Comparison of ENCODE assay signal across 9 cellular contexts in the genomic region with DNA sequence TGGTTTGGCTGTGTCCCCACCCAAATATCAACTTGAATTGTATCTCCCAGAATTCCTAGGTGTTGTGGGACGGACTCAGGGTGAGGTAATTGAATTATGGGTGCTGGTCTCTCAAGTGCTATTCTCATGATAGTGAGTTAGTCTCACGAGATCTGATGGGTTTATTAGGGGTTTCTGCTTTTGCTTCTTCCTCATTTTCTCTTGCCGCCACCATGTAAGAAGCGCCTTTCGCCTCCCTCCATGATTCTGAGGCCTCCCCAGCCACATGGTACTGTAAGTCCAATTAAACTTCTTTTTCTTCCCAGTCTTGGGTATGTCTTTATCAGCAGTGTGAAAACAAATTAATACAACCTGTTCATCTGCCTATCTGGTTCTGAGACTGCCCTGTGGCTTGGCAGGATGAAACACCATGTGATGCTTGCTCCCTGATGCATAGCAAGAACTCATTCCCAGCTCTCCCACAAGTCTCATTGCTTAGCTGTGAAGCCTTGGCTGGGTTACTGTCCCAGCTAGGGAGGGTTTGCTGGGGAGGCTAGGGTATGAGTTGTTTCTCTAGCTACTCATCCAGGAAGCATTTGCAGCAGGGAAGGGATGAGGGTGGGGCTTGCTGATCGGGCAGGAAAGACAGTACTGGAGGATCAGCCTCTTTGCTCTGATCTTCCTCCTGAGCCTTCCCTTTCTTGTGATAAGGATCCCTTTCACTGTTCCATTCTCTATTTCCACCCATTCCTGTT. TPM values are rescaled to one million over a fixed set of nuclear protein-coding genes. Genes with fewer than 3 reads are reported as not detected.
DNase-seq lines count a peak whose midpoint lies in the region; ATAC-seq and TF ChIP-seq lines count a peak whose summit lies in the region.
"Had no signal": no experiment of that assay in that cellular context is flagged by ENCODE, and none has a peak within 500 bp of the region (broad histone marks: within the 10 kb centered on the region; RNA-seq: fewer than 3 reads in every experiment).

No MANE protein-coding gene starts in this region.

- H3K79me2 ChIP-seq in HCT116 (ENCODE audit: insufficient read depth, low read length) = no peaks in the 10 kb centered on the region

- no peaks in the 10 kb centered on the region for H3K9me2 ChIP-seq in HCT116 (ENCODE audit: insufficient read depth)

- peak overlapping the region; percentile 53 for H3K27ac ChIP-seq in HCT116 (ENCODE audit: low read depth, low read length)
- peak overlapping the region; percentile 47 to 81 (median 60) for H3K27ac ChIP-seq in thyroid gland

- RAD21 ChIA-PET in HCT116 (lab: Charles Lee; ENCODE audit: low non-redundant PET in 1 of 2, low total read pairs in 2 of 2, uncharacterized antibody in 2 of 2, unreplicated experiment in 2 of 2) = no interaction called here

- peak overlapping the region; percentile 37 for H3K9ac ChIP-seq in HCT116 (ENCODE audit: low read length)

- peak overlapping the region; percentile 63 for H2AFZ ChIP-seq in HCT116 (ENCODE audit: low read depth, low read length, poor library complexity, severe bottlenecking)

- TF ChIP-seq CTCF in HCT116 (IDR thresholded peaks at IDR 0.05 in 2 of 3, conservative IDR thresholded peaks at IDR 0.05 in 1 of 3; ENCODE audit: borderline replicate concordance in 1 of 3, insufficient read depth in 1 of 3, low read depth in 2 of 3, low read length in 2 of 3) (no peak), WI38 (IDR thresholded peaks at IDR 0.05; ENCODE audit: low read depth, low read length) (no peak), thyroid gland (IDR thresholded peaks at IDR 0.05) (no peak), GM13976 (IDR thresholded peaks at IDR 0.05; ENCODE audit: borderline replicate concordance, control extremely low read depth, extremely low read depth, insufficient read depth, missing control alignments) (no peak)

- intact Hi-C loops in HCT116 (cut with micrococcal nuclease) = no loop called here
- intact Hi-C loops in thyroid gland (cut with DNase I) = no loop called here

- H3K4me1 ChIP-seq in HCT116 (ENCODE audit: control insufficient read depth in 1 of 2, insufficient read depth in 2 of 2, low read length in 2 of 2) (peaks cover 11 to 37% of the 10 kb centered on the region in 2 experiments), thyroid gland (peaks cover 10 to 15% of the 10 kb centered on the region in 2 donors)

- ATAC-seq in HCT116 (peak; percentile 28), HG03378 (IDR thresholded peaks at IDR 0.05; ENCODE audit: unreplicated experiment) (no peak), HG02970 (IDR thresholded peaks at IDR 0.05; ENCODE audit: low FRiP score, unreplicated experiment) (no peak)

- H3K27me3 ChIP-seq in HCT116 (ENCODE audit: insufficient read depth, low read length) = no peaks in the 10 kb centered on the region
- no peaks in the 10 kb centered on the region for H3K27me3 ChIP-seq in thyroid gland

- no peaks in the 10 kb centered on the region for H3K36me3 ChIP-seq in HCT116 (ENCODE audit: control insufficient read depth in 1 of 2, insufficient read depth in 2 of 2, low read length in 2 of 2)
- no peaks in the 10 kb centered on the region for H3K36me3 ChIP-seq in thyroid gland

- 70 to 81% methylated on average over 6 of the region's 6 CpGs for WGBS in thyroid gland, 2 donors

- DNase-seq in HCT116 (ENCODE audit: low read depth, low spot score) (peak; percentile 40), hepatic stellate cell (ENCODE audit: low spot score) (peak; percentile 65), thyroid gland (peak; percentile 71 to 74), GM13976 (ENCODE audit: low spot score) (no peak), epidermal melanocyte (ENCODE audit: insufficient read length, low spot score) (no peak)
- DNase-seq: erythroblast had no signal

- H3K9me3 ChIP-seq in HCT116 (ENCODE audit: control insufficient read depth in 1 of 2, insufficient read depth in 1 of 2, low read depth in 1 of 2, low read length in 2 of 2) (no peaks in the 10 kb centered on the region), thyroid gland (no peaks in the 10 kb centered on the region)

- no peaks in the 10 kb centered on the region for H4K20me1 ChIP-seq in HCT116 (ENCODE audit: insufficient read depth)

- TF ChIP-seq POLR2A in HCT116 (IDR thresholded peaks at IDR 0.05; ENCODE audit: borderline replicate concordance, extremely low read depth, insufficient read depth, insufficient read length) (no peak), thyroid gland (IDR thresholded peaks at IDR 0.05) (no peak)

- in situ Hi-C loops in GM13976 (cut with MboI; ENCODE audit: low sequenced_read_pairs, unreplicated experiment) = no loop called here

- TF ChIP-seq RAD21 in HCT116 (IDR thresholded peaks at IDR 0.05; ENCODE audit: low read depth) = no peak

- no TSS peak for BruUV-seq in HCT116 (replicated peaks; lab: Mats Ljungman, UMichigan)

- H3K4me3 ChIP-seq in HCT116 (replicated peaks in 1 of 2; ENCODE audit: low read depth in 1 of 2, low read length in 2 of 2) = peak overlapping the region; percentile 31 to 56
- H3K4me3 ChIP-seq in WI38 (ENCODE audit: low read depth, low read length) = peak overlapping the region; percentile 14
- peak overlapping the region in 1 of 3 donors; percentile 12 for H3K4me3 ChIP-seq in thyroid gland (replicated peaks in 1 of 3)

- CTCF ChIA-PET in HCT116 (lab: Charles Lee) = interaction anchor here (1.4 kb wide), 1 partner anchor 17 kb away, joined by 7 read pairs; no protein-coding TSS in a partner anchor

- peak overlapping the region; percentile 72 for H3K4me2 ChIP-seq in HCT116 (ENCODE audit: low read length)

- POLR2A ChIA-PET in HCT116 (lab: Charles Lee) = interaction anchor here (0.9 kb wide), 1 partner anchor 17 kb away, joined by 3 read pairs; no protein-coding TSS in a partner anchor

TF ChIP-seq in HCT116, 20 proteins besides CTCF, POLR2A, EP300 and RAD21:
- TF ChIP-seq, protein P1, sequence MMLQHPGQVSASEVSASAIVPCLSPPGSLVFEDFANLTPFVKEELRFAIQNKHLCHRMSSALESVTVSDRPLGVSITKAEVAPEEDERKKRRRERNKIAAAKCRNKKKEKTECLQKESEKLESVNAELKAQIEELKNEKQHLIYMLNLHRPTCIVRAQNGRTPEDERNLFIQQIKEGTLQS (IDR thresholded peaks at IDR 0.05) = no peak
- TF ChIP-seq EGR1 (IDR thresholded peaks at IDR 0.05; ENCODE audit: low read depth) = no peak
- no peak for TF ChIP-seq TCF7L2 (IDR thresholded peaks at IDR 0.05; ENCODE audit: borderline replicate concordance, extremely low read depth, insufficient read depth, insufficient read length)
- TF ChIP-seq FOSL1 (IDR thresholded peaks at IDR 0.05; ENCODE audit: low read depth) = 0 out of 2 replicates have a peak, but pooled peaks have one; percentile 6
- peak; percentile 59 for TF ChIP-seq POLR2AphosphoS5 (IDR thresholded peaks at IDR 0.05; ENCODE audit: low read depth, low read length)
- peak; percentile 35; the same call in 1 of the 2 replicates for TF ChIP-seq JUND (IDR thresholded peaks at IDR 0.05)
- peak; percentile 20; the same call in 1 of the 2 replicates for TF ChIP-seq MAX (IDR thresholded peaks at IDR 0.05)
- TF ChIP-seq YY1 (IDR thresholded peaks at IDR 0.05; ENCODE audit: extremely low read depth, insufficient replicate concordance, low read depth, low read length) = no peak
- peak; percentile 12; the same call in 1 of the 2 replicates for TF ChIP-seq SP1 (IDR thresholded peaks at IDR 0.05; ENCODE audit: low read depth)
- no peak for TF ChIP-seq SIN3A (IDR thresholded peaks at IDR 0.05; ENCODE audit: low read depth)

RNA-seq across cellular contexts. Expression of gene SQOR, which starts 3.7 kb away (rescaled TPM):
- total RNA-seq in HCT116 (2021; ENCODE audit: unreplicated experiment) = 17.6 TPM
- 17.7 and 20.7 TPM in 2 replicates for polyA plus RNA-seq in HCT116 (2012)
- 10 to 100 TPM; 49.8 to 56.6 (median 55.2) TPM for total RNA-seq in thyroid gland

RNA-seq across cellular contexts. Expression of gene BLOC1S6, which starts 43.9 kb away (rescaled TPM):
- 40.7 TPM for total RNA-seq in HCT116 (2021; ENCODE audit: unreplicated experiment)
- 19.4 and 21.9 TPM in 2 replicates for polyA plus RNA-seq in HCT116 (2012)
- 10 to 100 TPM; 59.7 to 88.7 (median 82.6) TPM for total RNA-seq in thyroid gland

Comparison
In these comparisons a context has a peak if more than half of its experiments do, and no peak if none do; other contexts are left out.
1. DNase-seq: peak in HCT116 (single experiment), hepatic stellate cell (single experiment) and thyroid gland (2 of 2); none in GM13976 (single experiment) and epidermal melanocyte (single experiment).